Comparison of ENCODE assay signal across 1 cellular context in the genomic region with DNA sequence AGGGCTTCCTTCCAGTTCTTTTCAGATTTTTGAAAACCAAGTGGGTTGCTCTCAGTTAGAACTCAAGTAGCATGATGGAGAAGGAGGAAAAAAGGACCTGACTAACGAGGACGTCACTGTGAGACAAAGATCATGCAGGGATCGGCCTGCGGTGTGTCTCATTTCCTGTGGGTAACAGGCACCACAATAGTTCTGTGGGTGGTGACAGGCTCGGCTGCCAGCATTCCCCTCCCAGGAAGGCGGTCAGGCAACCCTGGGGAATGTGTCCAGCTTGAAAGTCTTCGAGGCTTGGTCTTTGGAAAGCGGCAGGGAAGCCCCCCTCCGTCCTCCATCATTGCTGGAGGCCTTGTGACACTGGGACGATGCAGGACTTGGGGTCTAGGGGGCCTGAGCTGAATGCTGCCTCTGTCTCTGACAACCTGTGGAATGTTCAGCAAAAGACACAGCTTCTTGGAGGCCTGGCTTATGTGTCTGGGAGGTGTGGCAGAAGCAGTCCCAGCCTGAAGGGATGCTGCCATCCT.
TF ChIP-seq lines count a peak whose summit lies in the region.

No MANE protein-coding gene starts in this region.

TF ChIP-seq in H1, 55 proteins besides CTCF, POLR2A, EP300 and RAD21 (continued from another document):
- TF ChIP-seq RBBP5 (IDR thresholded peaks at IDR 0.05; ENCODE audit: borderline replicate concordance, low read depth, low read length) (no peak), HDAC2 (IDR thresholded peaks at IDR 0.05; ENCODE audit: borderline replicate concordance in 1 of 2, low read depth in 2 of 2, low read length in 2 of 2) (no peak)
